18 cellular contexts compared by ENCODE assay signal in genomic region chr12:1761857-1762256, GRCh38. TPM values are rescaled to one million over a fixed set of nuclear protein-coding genes. Genes with fewer than 3 reads are reported as not detected.
DNase-seq lines count a peak whose midpoint lies in the region; ATAC-seq, FAIRE-seq and TF ChIP-seq lines count a peak whose summit lies in the region.
"Had no signal": no experiment of that assay in that cellular context is flagged by ENCODE, and none has a peak within 500 bp of the region (broad histone marks: within the 10 kb centered on the region; RNA-seq: fewer than 3 reads in every experiment).

No MANE protein-coding gene starts in this region.

- H3K27ac Mint-ChIP-seq in type B pancreatic cell, result no peak overlapping the region
- H3K27ac Mint-ChIP-seq: CD4-positive, alpha-beta memory T cell had no signal

- H2BK5ac ChIP-seq in mesenchymal stem cell (ENCODE audit: low read depth, low read length, poor library complexity, severe bottlenecking), result no peak overlapping the region

- no peak overlapping the region for H3K23ac ChIP-seq in mesenchymal stem cell (ENCODE audit: low read length in 2 of 2)

- no peak overlapping the region for H3K4ac ChIP-seq in mesenchymal stem cell (ENCODE audit: low read depth in 1 of 2, low read length in 2 of 2)

- POLR2A ChIA-PET in HepG2 (lab: Yijun Ruan, JAX) (interaction anchor here (1.5 kb wide), 1 partner anchor 100 kb away, joined by 4 read pairs; no protein-coding TSS in a partner anchor), PC-9 (lab: Charles Lee; ENCODE audit: unreplicated experiment) (no interaction called here)

- H3K4me1 ChIP-seq in HepG2 (ENCODE audit: insufficient read depth, low read length) (peaks cover 93% of the 10 kb centered on the region), right lobe of liver (peaks cover 0 to 45% (median 8%) of the 10 kb centered on the region in 4 donors), PC-9 (replicated peaks; ENCODE audit: insufficient read depth) (peaks cover 16% of the 10 kb centered on the region; the same call in 1 of the 2 replicates), mesenchymal stem cell (ENCODE audit: control insufficient read depth, insufficient read depth, low read depth, low read length) (peaks cover 2% of the 10 kb centered on the region), testis (peaks cover 10% of the 10 kb centered on the region), sigmoid colon (peaks cover 0 to 53% (median 37%) of the 10 kb centered on the region in 4 donors)
- H3K4me1 ChIP-seq: BE2C had no signal

- intact Hi-C loops in HepG2 (cut with micrococcal nuclease; ENCODE audit: unreplicated experiment) (loop anchor here (10.0 kb wide), 1 partner anchor 97 kb away; no protein-coding TSS in a partner anchor), right lobe of liver (cut with DNase I) (no loop called here), PC-9 (cut with micrococcal nuclease; ENCODE audit: unreplicated experiment) (no loop called here), testis (cut with DNase I; ENCODE audit: low total_unique reads) (no loop called here), sigmoid colon (cut with DNase I) (no loop called here)

- in situ Hi-C loops in HepG2 (cut with HindIII; ENCODE audit: extremely low pct_ligation_motif_present, low pct_unique_long_range_greater_than_20kb), result no loop called here

- peaks cover 0 to 31% of the 10 kb centered on the region in 2 experiments; a peak in 4 of 5 replicates for H3K36me3 ChIP-seq in HepG2 (replicated peaks in 1 of 2; ENCODE audit: control insufficient read depth in 1 of 2, insufficient read depth in 2 of 2, low read length in 2 of 2)
- no peaks in the 10 kb centered on the region for H3K36me3 ChIP-seq in right lobe of liver
- peaks cover 56% of the 10 kb centered on the region for H3K36me3 ChIP-seq in PC-9 (ENCODE audit: low read depth)
- peaks cover 11 to 19% of the 10 kb centered on the region in 2 experiments for H3K36me3 ChIP-seq in mesenchymal stem cell (ENCODE audit: control insufficient read depth in 1 of 2, insufficient read depth in 2 of 2, low read depth in 1 of 2, low read length in 2 of 2)
- H3K36me3 ChIP-seq in testis (ENCODE audit: low read depth, missing control alignments), result no peaks in the 10 kb centered on the region
- H3K36me3 ChIP-seq in sigmoid colon, result peaks cover 0 to 8% (median 0%) of the 10 kb centered on the region in 4 donors
- H3K36me3 ChIP-seq: HAP-1 had no signal

- TF ChIP-seq EP300 in HepG2 (IDR thresholded peaks at IDR 0.05; ENCODE audit: low read depth in 2 of 2, low read length in 2 of 2) (no peak), HepG2 (CRISPR knock-in tag; IDR thresholded peaks at IDR 0.05; ENCODE audit: borderline replicate concordance) (no peak), sigmoid colon (IDR thresholded peaks at IDR 0.05) (no peak)

- H3K36me3 Mint-ChIP-seq in type B pancreatic cell, result peaks cover 29% of the 10 kb centered on the region

- no peak overlapping the region for H4K8ac ChIP-seq in mesenchymal stem cell (ENCODE audit: low read length)

- H2AFZ ChIP-seq in HepG2 (ENCODE audit: low read length) (no peak overlapping the region), PC-9 (no peak overlapping the region), mesenchymal stem cell (ENCODE audit: low read depth, low read length) (no peak overlapping the region)

- H3K79me1 ChIP-seq in mesenchymal stem cell (replicated peaks; ENCODE audit: low read length, poor library complexity, severe bottlenecking), result peaks cover 8% of the 10 kb centered on the region

- H3K4me2 ChIP-seq in HepG2 (ENCODE audit: low read depth, low read length), result peak overlapping the region; percentile 28; the same call in 1 of the 2 replicates
- H3K4me2 ChIP-seq in PC-9, result no peak overlapping the region
- no peak overlapping the region for H3K4me2 ChIP-seq in mesenchymal stem cell (ENCODE audit: low read length, poor library complexity, severe bottlenecking)

- H3K9me3 ChIP-seq in HepG2 (ENCODE audit: low read length) (no peaks in the 10 kb centered on the region), right lobe of liver (no peaks in the 10 kb centered on the region), PC-9 (ENCODE audit: insufficient read depth, low read depth) (peaks cover 18% of the 10 kb centered on the region), mesenchymal stem cell (ENCODE audit: control insufficient read depth, low read length) (no peaks in the 10 kb centered on the region), testis (no peaks in the 10 kb centered on the region), sigmoid colon (no peaks in the 10 kb centered on the region)
- H3K9me3 ChIP-seq: BE2C, HAP-1 had no signal

- H3K27ac ChIP-seq in HepG2 (ENCODE audit: extremely low read length, insufficient read depth, low read length) (peak overlapping the region; percentile 83), right lobe of liver (no peak overlapping the region), PC-9 (peak overlapping the region; percentile 85; the same call in 1 of the 2 replicates), mesenchymal stem cell (ENCODE audit: low read length, poor library complexity, severe bottlenecking) (peak overlapping the region; percentile 88), testis (peak overlapping the region; percentile 18 to 63), sigmoid colon (no peak overlapping the region)
- H3K27ac ChIP-seq: C4-2B had no signal

- peaks cover 83% of the 10 kb centered on the region for H3K79me2 ChIP-seq in HepG2 (ENCODE audit: insufficient read depth, low read length)
- peaks cover 77% of the 10 kb centered on the region for H3K79me2 ChIP-seq in PC-9 (ENCODE audit: low read depth)

- H3K27me3 Mint-ChIP-seq in type B pancreatic cell, result no peaks in the 10 kb centered on the region
- H3K27me3 Mint-ChIP-seq: CD4-positive, alpha-beta memory T cell had no signal

- no peak overlapping the region for H2BK12ac ChIP-seq in mesenchymal stem cell (ENCODE audit: low read length in 2 of 2)

- H3K18ac ChIP-seq in mesenchymal stem cell (ENCODE audit: low read depth in 1 of 2, low read length in 2 of 2), result no peak overlapping the region

- peaks cover 3% of the 10 kb centered on the region for H3K4me1 Mint-ChIP-seq in type B pancreatic cell (ENCODE audit: unreplicated experiment)

- H3K14ac ChIP-seq in mesenchymal stem cell (ENCODE audit: low read length in 2 of 2), result no peak overlapping the region

- DNase-seq in HepG2 (ENCODE audit: low spot score) (no peak), right lobe of liver (no peak), PC-9 (peak in 1 of 2 experiments; percentile 15), mesenchymal stem cell (no peak), testis (no peak), sigmoid colon (no peak), type B pancreatic cell (ENCODE audit: extremely low spot score, unreplicated experiment) (no peak)
- DNase-seq: BE2C; CD4-positive, alpha-beta memory T cell; DMS79 had no signal

- H3K9me2 ChIP-seq in PC-9 (ENCODE audit: insufficient read depth), result no peaks in the 10 kb centered on the region

- FAIRE-seq in HepG2 (lab: Jason Lieb, UNC), result no peak
- FAIRE-seq: GM12878, H1 had no signal

- TF ChIP-seq CTCF in HepG2 (CRISPR knock-in tag; IDR thresholded peaks at IDR 0.05) (no peak), right lobe of liver (IDR thresholded peaks at IDR 0.05) (no peak), PC-9 (conservative IDR thresholded peaks at IDR 0.05) (no peak), testis (IDR thresholded peaks at IDR 0.05) (no peak), sigmoid colon (IDR thresholded peaks at IDR 0.05) (no peak), type B pancreatic cell (conservative IDR thresholded peaks at IDR 0.05) (no peak)

- no peaks in the 10 kb centered on the region for H4K20me1 ChIP-seq in HepG2 (ENCODE audit: insufficient read depth, low read length)
- no peaks in the 10 kb centered on the region for H4K20me1 ChIP-seq in PC-9 (ENCODE audit: insufficient read depth)

- H3K9ac ChIP-seq in HepG2 (ENCODE audit: insufficient read depth, low read depth, low read length), result peak overlapping the region; percentile 51; the same call in 1 of the 2 replicates
- H3K9ac ChIP-seq in mesenchymal stem cell (ENCODE audit: low read length), result no peak overlapping the region

- H3F3A ChIP-seq in PC-9 (ENCODE audit: insufficient read depth, low read depth), result peaks cover 44% of the 10 kb centered on the region

- ATAC-seq in HepG2, result no peak
- ATAC-seq in right lobe of liver, result no peak
- no peak for ATAC-seq in GM18505 (IDR thresholded peaks at IDR 0.05; ENCODE audit: unreplicated experiment)
- ATAC-seq: GM12878 had no signal

- H2BK120ac ChIP-seq in mesenchymal stem cell (ENCODE audit: low read depth, low read length), result no peak overlapping the region

- H3K9me3 Mint-ChIP-seq in type B pancreatic cell, result no peaks in the 10 kb centered on the region
- H3K9me3 Mint-ChIP-seq: CD4-positive, alpha-beta memory T cell had no signal

- BruUV-seq in HepG2 (replicated peaks; lab: Mats Ljungman, UMichigan), result no TSS peak
- BruUV-seq in PC-9 (replicated peaks; lab: Mats Ljungman, UMichigan), result no TSS peak

- H3K4me3 Mint-ChIP-seq in type B pancreatic cell, result no peak overlapping the region
- H3K4me3 Mint-ChIP-seq: CD4-positive, alpha-beta memory T cell had no signal

- TF ChIP-seq RAD21 in HepG2 (CRISPR knock-in tag; IDR thresholded peaks at IDR 0.05), result no peak

- no peak overlapping the region for H2BK15ac ChIP-seq in mesenchymal stem cell (ENCODE audit: low read depth, poor library complexity, severe bottlenecking)

- no peak for TF ChIP-seq POLR2A in HepG2 (IDR thresholded peaks at IDR 0.05; ENCODE audit: insufficient read depth in 1 of 2, low read depth in 2 of 2, low read length in 2 of 2)
- TF ChIP-seq POLR2A in right lobe of liver (IDR thresholded peaks at IDR 0.05), result no peak
- no peak for TF ChIP-seq POLR2A in testis (IDR thresholded peaks at IDR 0.05)
- no peak for TF ChIP-seq POLR2A in GM18505 (IDR thresholded peaks at IDR 0.05; ENCODE audit: borderline replicate concordance, extremely low read depth, insufficient read depth, insufficient read length)
- no peak for TF ChIP-seq POLR2A in sigmoid colon (IDR thresholded peaks at IDR 0.05)

- CTCF ChIA-PET in HepG2 (lab: Yijun Ruan, JAX; ENCODE audit: low intra/inter-chr PET ratio, low total read pairs), result no interaction called here
- CTCF ChIA-PET in PC-9 (lab: Charles Lee), result no interaction called here

- 97% methylated on average over 3 of the region's 3 CpGs for WGBS in HepG2 (ENCODE audit: low lambda C conversion rate)
- WGBS in right lobe of liver (ENCODE audit: insufficient coverage, low coverage, low lambda C conversion rate, missing lambda C conversion rate), result 90% methylated on average over 3 of the region's 3 CpGs
- 97% methylated on average over 3 of the region's 3 CpGs for WGBS in mesenchymal stem cell
- 61 to 62% methylated on average over 3 of the region's 3 CpGs for WGBS in testis, 2 donors
- 78 to 97% methylated on average over 3 of the region's 3 CpGs for WGBS in sigmoid colon, 2 donors

- no peak overlapping the region; a peak in 1 of 6 replicates for H3K4me3 ChIP-seq in HepG2 (replicated peaks in 1 of 3; ENCODE audit: insufficient read depth in 1 of 3, low read depth in 2 of 3, low read length in 3 of 3)
- H3K4me3 ChIP-seq in right lobe of liver, result no peak overlapping the region
- H3K4me3 ChIP-seq in PC-9, result no peak overlapping the region
- no peak overlapping the region for H3K4me3 ChIP-seq in mesenchymal stem cell (ENCODE audit: insufficient read depth in 1 of 2, low read depth in 1 of 2, low read length in 2 of 2)
- H3K4me3 ChIP-seq in testis, result no peak overlapping the region
- H3K4me3 ChIP-seq in sigmoid colon, result no peak overlapping the region
- H3K4me3 ChIP-seq: GM12878, HAP-1 had no signal

- no peaks in the 10 kb centered on the region for H3K27me3 ChIP-seq in HepG2 (ENCODE audit: control insufficient read depth in 1 of 2, insufficient read depth in 2 of 2, low read length in 2 of 2)
- no peaks in the 10 kb centered on the region for H3K27me3 ChIP-seq in right lobe of liver
- H3K27me3 ChIP-seq in PC-9 (ENCODE audit: insufficient read depth, low read depth), result no peaks in the 10 kb centered on the region
- no peaks in the 10 kb centered on the region for H3K27me3 ChIP-seq in mesenchymal stem cell (ENCODE audit: control insufficient read depth in 1 of 2, insufficient read depth in 1 of 2, low read length in 2 of 2)
- no peaks in the 10 kb centered on the region for H3K27me3 ChIP-seq in testis
- no peaks in the 10 kb centered on the region for H3K27me3 ChIP-seq in sigmoid colon
- H3K27me3 ChIP-seq: BE2C had no signal

- peak overlapping the region; percentile 25 for H2AK5ac ChIP-seq in mesenchymal stem cell (ENCODE audit: low read length, severe bottlenecking)

- H4K91ac ChIP-seq in mesenchymal stem cell (ENCODE audit: low read length), result no peak overlapping the region

RNA-seq across cellular contexts. Expression of gene LRTM2, which starts 58.5 kb away (rescaled TPM):
- total RNA-seq in HepG2 (2016; rRNA removed; fragmentation: Illumina TruSeq; extraction: Trizol) (not detected in 2 replicates), right lobe of liver (not detected), PC-9 (2021) (not detected in 2 replicates), testis (under 1 TPM; 0.39 to 0.43 TPM), sigmoid colon (under 1 TPM in 1 of 4 donors, not detected in 3; 0.41 TPM), type B pancreatic cell (ENCODE audit: low replicate concordance) (0.12 and 0.95 TPM in 2 replicates)
- not detected in 2 replicates for total RNA-seq in HepG2 (2016; cell fraction: cytosol; rRNA removed; fragmentation: Illumina TruSeq; extraction: Trizol; ENCODE audit: low read depth)
- not detected in 2 replicates for total RNA-seq in HepG2 (2016; cell fraction: insoluble cytoplasmic fraction; rRNA removed; fragmentation: Illumina TruSeq; extraction: Trizol)
- total RNA-seq in HepG2 (2016; cell fraction: membrane; rRNA removed; fragmentation: Illumina TruSeq; extraction: Trizol), result not detected in 2 replicates
- not detected in 2 replicates for total RNA-seq in HepG2 (2016; cell fraction: nucleus; rRNA removed; fragmentation: Illumina TruSeq; extraction: Trizol)
- polyA plus RNA-seq in HepG2 (2011; rRNA removed) (0.09 and 0.17 TPM in 2 replicates), testis (ENCODE audit: insufficient read depth, low read depth, low replicate concordance) (0.96 TPM), sigmoid colon (under 1 TPM in 1 of 3 donors, not detected in 2; 0.09 TPM)
- 0.09 TPM in 2 replicates for polyA plus RNA-seq in HepG2 (2011; cell fraction: cytosol; rRNA removed)
- 0.39 and 0.76 TPM in 2 replicates for polyA plus RNA-seq in HepG2 (2011; cell fraction: nucleus; rRNA removed)
- 0.16 and 0.17 TPM in 2 replicates for polyA plus RNA-seq in HepG2 (2012)
- not detected in 2 replicates for polyA plus RNA-seq in HepG2 (2016; cell fraction: cytosol; fragmentation: Illumina TruSeq; extraction: Trizol; ENCODE audit: low read depth)
- polyA plus RNA-seq in HepG2 (2016; cell fraction: insoluble cytoplasmic fraction; fragmentation: Illumina TruSeq; extraction: Trizol; ENCODE audit: low read depth), result not detected in 2 replicates
- not detected in 2 replicates for polyA plus RNA-seq in HepG2 (2016; cell fraction: membrane; fragmentation: Illumina TruSeq; extraction: Trizol; ENCODE audit: low read depth)
- polyA plus RNA-seq in HepG2 (2016; cell fraction: nucleus; fragmentation: Illumina TruSeq; extraction: Trizol; ENCODE audit: insufficient read depth, low read depth), result not detected in 2 replicates
- 0.40 TPM in 1 of 2 replicates, not detected in the other for polyA minus RNA-seq in HepG2 (2011; rRNA and poly(A)+ RNA removed; ENCODE audit: low replicate concordance)
- not detected in 2 replicates for polyA minus RNA-seq in HepG2 (2011; cell fraction: cytosol; rRNA and poly(A)+ RNA removed)
- not detected in 2 replicates for polyA minus RNA-seq in HepG2 (2011; cell fraction: nucleus; rRNA and poly(A)+ RNA removed)
- polyA plus RNA-seq in mesenchymal stem cell (2013, experiment 1 of 2), result 0.01 TPM
- polyA plus RNA-seq in mesenchymal stem cell (2013, experiment 2 of 2), result 0.01 TPM
- total RNA-seq: A172; CD4-positive, alpha-beta memory T cell; G401; GM12878; H1 had no signal
- polyA plus RNA-seq: AG04450; CD4-positive, alpha-beta memory T cell had no signal

Comparison
In these comparisons a context has a peak if more than half of its experiments do, and no peak if none do; other contexts are left out.
1. H3K27ac ChIP-seq: peak in HepG2 (single experiment), PC-9 (single experiment), mesenchymal stem cell (single experiment) and testis (2 of 2); none in right lobe of liver (0 of 3) and sigmoid colon (0 of 4).